ENCODE assay signal across 8 cellular contexts in the genomic region with DNA sequence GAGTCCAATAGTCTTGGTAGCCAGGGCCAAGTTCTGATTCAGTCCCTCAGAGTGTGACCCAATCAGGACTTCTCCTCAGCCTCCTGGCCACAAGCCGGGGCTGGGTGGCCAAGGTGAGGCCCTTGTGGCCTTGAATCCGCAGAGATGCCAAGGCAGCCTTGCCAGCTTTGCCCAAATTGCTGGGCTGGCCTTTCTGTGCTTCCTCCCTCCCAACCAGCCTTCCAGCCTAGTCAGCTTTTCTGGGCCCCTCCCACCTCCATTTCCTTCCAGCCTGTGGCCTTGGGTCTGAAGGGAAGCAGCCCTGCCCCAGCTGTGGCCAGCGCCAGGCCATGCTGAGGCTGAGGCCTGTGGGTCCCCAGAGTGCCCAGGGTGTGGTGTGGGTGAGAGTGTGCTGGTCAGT. TPM values are rescaled to one million over a fixed set of nuclear protein-coding genes. Genes with fewer than 3 reads are reported as not detected.
DNase-seq lines count a peak whose midpoint lies in the region; ATAC-seq lines count a peak whose summit lies in the region.

No MANE protein-coding gene starts in this region.

- H3K36me3 ChIP-seq in duodenal mucosa (ENCODE audit: control insufficient read depth in 1 of 2, insufficient read depth in 2 of 2, low read length in 2 of 2) (no peaks in the 10 kb centered on the region), mucosa of stomach (ENCODE audit: control insufficient read depth, insufficient read depth, low read length) (no peaks in the 10 kb centered on the region)

- H3K4me1 ChIP-seq in duodenal mucosa (ENCODE audit: control insufficient read depth in 1 of 2, insufficient read depth in 2 of 2, low read length in 2 of 2) (peaks cover 14 to 21% of the 10 kb centered on the region in 2 donors), mucosa of stomach (ENCODE audit: control insufficient read depth, insufficient read depth, low read length) (peaks cover 9% of the 10 kb centered on the region)

- no peak for ATAC-seq in GM19395 (IDR thresholded peaks at IDR 0.05; ENCODE audit: unreplicated experiment)
- ATAC-seq in GM19328 (IDR thresholded peaks at IDR 0.05; ENCODE audit: unreplicated experiment): no peak

- no peaks in the 10 kb centered on the region for H3K27me3 ChIP-seq in duodenal mucosa (ENCODE audit: control insufficient read depth in 1 of 2, insufficient read depth in 2 of 2, low read length in 2 of 2)
- H3K27me3 ChIP-seq in mucosa of stomach (ENCODE audit: control insufficient read depth, insufficient read depth, low read length): no peaks in the 10 kb centered on the region

- H3K9ac ChIP-seq in duodenal mucosa (ENCODE audit: low read depth in 1 of 2, low read length in 2 of 2): no peak overlapping the region
- H3K9ac ChIP-seq in mucosa of stomach (ENCODE audit: low read length): peak overlapping the region; percentile 10

- H3K4me3 ChIP-seq in duodenal mucosa (ENCODE audit: low read depth in 1 of 2, low read length in 2 of 2) (no peak overlapping the region), mucosa of stomach (ENCODE audit: low read length) (no peak overlapping the region)

- H3K9me3 ChIP-seq in duodenal mucosa (ENCODE audit: control insufficient read depth in 1 of 2, low read length in 2 of 2) (no peaks in the 10 kb centered on the region), mucosa of stomach (ENCODE audit: control insufficient read depth, low read length) (no peaks in the 10 kb centered on the region)

- peak overlapping the region; percentile 50 for H3K27ac ChIP-seq in duodenal mucosa (ENCODE audit: low read depth, low read length)

- DNase-seq in A172 (ENCODE audit: low spot score) (peak; percentile 49), NCI-H226 (peak; percentile 60), NCI-H2227 treated with DMSO at 0.1 percent for 48 hours (lab: John Stamatoyannopoulos, UW) (no peak), NCI-H187 treated with DMSO at 0.1 percent for 48 hours (lab: John Stamatoyannopoulos, UW) (no peak)

RNA-seq across cellular contexts. Expression of a gene that starts 34.3 kb away (rescaled TPM):
- 5.9 and 15.7 TPM in 2 replicates for total RNA-seq in A172 (2014; rRNA removed; shearing (Covaris generic))

RNA-seq across cellular contexts. Expression of a gene that starts 35.7 kb away (rescaled TPM):
- 15.2 and 24.3 TPM in 2 replicates for total RNA-seq in A172 (2014; rRNA removed; shearing (Covaris generic))

RNA-seq across cellular contexts. Expression of a gene that starts 52.0 kb away (rescaled TPM):
- 11.0 and 15.1 TPM in 2 replicates for total RNA-seq in A172 (2014; rRNA removed; shearing (Covaris generic))

Comparison
In these comparisons a context has a peak if more than half of its experiments do, and no peak if none do; other contexts are left out.
1. DNase-seq: peak in A172 (single experiment) and NCI-H226 (single experiment); none in NCI-H2227 treated with DMSO at 0.1 percent for 48 hours (single experiment) and NCI-H187 treated with DMSO at 0.1 percent for 48 hours (single experiment).